Comparison of ENCODE assay signal across 8 cellular contexts in the genomic region with DNA sequence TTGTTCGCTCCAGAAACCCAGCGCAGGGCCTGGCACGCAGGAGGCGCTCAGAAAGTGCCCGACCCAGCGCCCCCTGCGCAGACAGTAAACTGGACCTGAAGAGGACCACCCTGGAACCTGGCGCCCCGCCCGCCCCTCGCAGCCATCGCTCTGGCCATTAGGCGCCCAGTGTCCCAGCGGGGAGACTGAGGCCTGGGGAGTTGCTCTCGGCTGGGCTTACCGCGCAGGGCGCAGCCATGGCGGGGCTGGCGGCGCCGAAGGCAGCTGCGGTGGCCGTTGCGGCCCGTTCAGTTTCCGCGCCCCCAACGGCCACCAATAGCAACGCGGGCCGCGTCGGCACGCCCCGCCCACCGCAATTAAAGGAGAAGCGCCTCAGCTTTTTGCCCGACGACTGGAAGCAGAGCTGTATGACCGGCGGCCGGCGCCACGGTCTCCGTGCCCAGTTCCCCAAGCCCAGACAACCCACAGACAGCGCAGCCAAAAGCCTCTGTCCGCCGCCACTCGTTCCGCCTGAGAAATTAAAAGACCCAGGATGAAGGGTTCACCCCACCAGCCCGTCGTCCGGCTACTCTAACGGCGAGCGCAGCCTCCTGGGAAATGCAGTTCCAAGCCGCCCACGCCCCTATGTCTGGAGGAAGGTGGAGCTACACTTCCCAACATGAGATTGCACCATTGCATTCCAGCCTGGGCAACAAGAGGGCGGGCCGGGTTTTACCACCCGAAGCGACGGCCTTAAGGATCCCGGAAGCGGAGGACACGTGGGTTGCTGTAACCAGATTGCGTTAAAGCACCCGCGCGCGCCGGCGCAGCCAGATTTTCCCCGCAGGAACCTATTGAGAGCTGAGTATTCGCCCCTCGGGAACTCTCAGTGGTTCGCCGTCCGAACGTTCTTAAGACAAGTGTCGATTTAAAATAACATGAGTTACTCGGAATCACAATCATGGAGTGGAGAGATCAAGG. TPM values are rescaled to one million over a fixed set of nuclear protein-coding genes. Genes with fewer than 3 reads are reported as not detected.
DNase-seq lines count a peak whose midpoint lies in the region; ATAC-seq lines count a peak whose summit lies in the region.

A gene (minus strand): TSS at position 289 of the 960 bp plus-strand sequence. CDS start 51 bp downstream, at position 238.

- peak within 1 kb of the TSS; percentile 93 for H3K27ac Mint-ChIP-seq in activated T-cell treated with anti-CD3 and anti-CD28 coated beads, Interleukin-2, amount 50 U/mL, for 72 hours

- H3K9me3 ChIP-seq in KOPT-K1 (ENCODE audit: insufficient read depth, low read length, poor library complexity, severe bottlenecking), result no peaks in the 10 kb centered on the region
- no peaks in the 10 kb centered on the region for H3K9me3 ChIP-seq in muscle layer of duodenum (ENCODE audit: control insufficient read depth in 1 of 2, low read length in 2 of 2)

- peak; percentile 74 for DNase-seq in DMS79 treated with DMSO at 0.1 percent for 48 hours (lab: John Stamatoyannopoulos, UW)
- DNase-seq in RKO (ENCODE audit: low spot score), result peak; percentile 97
- DNase-seq in activated T-cell treated with anti-CD3 and anti-CD28 coated beads, Interleukin-2, amount 50 U/mL, for 72 hours, result peak; percentile 90 to 92
- peak; percentile 74 for DNase-seq in stimulated activated CD8-positive, alpha-beta memory T cell treated with anti-CD3 and anti-CD28 coated beads, Interleukin-7, amount 100 ng/mL, for 24 hours (ENCODE audit: low read depth)

- H3K4me3 ChIP-seq in muscle layer of duodenum (ENCODE audit: low read depth in 1 of 2, low read length in 2 of 2), result peak within 1 kb of the TSS; percentile 67 to 72

- H3K4me1 ChIP-seq in muscle layer of duodenum (ENCODE audit: control insufficient read depth in 1 of 2, insufficient read depth in 2 of 2, low read length in 2 of 2), result peaks cover 5 to 8% of the 10 kb centered on the region in 2 donors

- H3K4me3 Mint-ChIP-seq in activated T-cell treated with anti-CD3 and anti-CD28 coated beads, Interleukin-2, amount 50 U/mL, for 72 hours, result peak within 1 kb of the TSS; percentile 82 to 93

- H3K4me1 Mint-ChIP-seq in activated T-cell treated with anti-CD3 and anti-CD28 coated beads, Interleukin-2, amount 50 U/mL, for 72 hours (ENCODE audit: low read depth), result peaks cover 22% of the 10 kb centered on the region

- ATAC-seq in GM21825 (IDR thresholded peaks at IDR 0.05; ENCODE audit: unreplicated experiment), result peak; percentile 80
- ATAC-seq in activated T-cell treated with anti-CD3 and anti-CD28 coated beads, Interleukin-2, amount 50 U/mL, for 72 hours (replicated peaks in 1 of 2), result peak; percentile 90
- ATAC-seq in esophagus mucosa, result peak; percentile 98

- H3K27ac ChIP-seq in KOPT-K1 (ENCODE audit: low read depth, low read length, poor library complexity, severe bottlenecking), result peak within 1 kb of the TSS; percentile 89
- H3K27ac ChIP-seq in muscle layer of duodenum (ENCODE audit: low read length), result peak within 1 kb of the TSS; percentile 92

- H3K36me3 ChIP-seq in KOPT-K1 (ENCODE audit: insufficient read depth, low read length) (peaks cover 16% of the 10 kb centered on the region), muscle layer of duodenum (ENCODE audit: control insufficient read depth in 1 of 2, insufficient read depth in 2 of 2, low read length in 2 of 2) (no peaks in the 10 kb centered on the region)

- no peaks in the 10 kb centered on the region for H3K36me3 Mint-ChIP-seq in activated T-cell treated with anti-CD3 and anti-CD28 coated beads, Interleukin-2, amount 50 U/mL, for 72 hours (ENCODE audit: insufficient read depth in 2 of 2)

- no peaks in the 10 kb centered on the region for H3K9me3 Mint-ChIP-seq in activated T-cell treated with anti-CD3 and anti-CD28 coated beads, Interleukin-2, amount 50 U/mL, for 72 hours

- no peaks in the 10 kb centered on the region for H3K27me3 Mint-ChIP-seq in activated T-cell treated with anti-CD3 and anti-CD28 coated beads, Interleukin-2, amount 50 U/mL, for 72 hours (ENCODE audit: low read depth)

- no peaks in the 10 kb centered on the region for H3K27me3 ChIP-seq in muscle layer of duodenum (ENCODE audit: low read depth, low read length)

RNA-seq across cellular contexts. Expression of the gene that starts here (rescaled TPM):
- total RNA-seq in activated T-cell treated with anti-CD3 and anti-CD28 coated beads, Interleukin-2, amount 50 U/mL, for 72 hours, result 10 to 100 TPM; 28.6 to 39.0 TPM
- 8.4 TPM for total RNA-seq in esophagus mucosa

Comparison
In these comparisons a context has a peak if more than half of its experiments do, and no peak if none do; other contexts are left out.
1. Peak in every context shown above with its lines: DNase-seq, ATAC-seq, H3K4me3 ChIP-seq and H3K27ac ChIP-seq.